8 cellular contexts compared by ENCODE assay signal in the genomic region with DNA sequence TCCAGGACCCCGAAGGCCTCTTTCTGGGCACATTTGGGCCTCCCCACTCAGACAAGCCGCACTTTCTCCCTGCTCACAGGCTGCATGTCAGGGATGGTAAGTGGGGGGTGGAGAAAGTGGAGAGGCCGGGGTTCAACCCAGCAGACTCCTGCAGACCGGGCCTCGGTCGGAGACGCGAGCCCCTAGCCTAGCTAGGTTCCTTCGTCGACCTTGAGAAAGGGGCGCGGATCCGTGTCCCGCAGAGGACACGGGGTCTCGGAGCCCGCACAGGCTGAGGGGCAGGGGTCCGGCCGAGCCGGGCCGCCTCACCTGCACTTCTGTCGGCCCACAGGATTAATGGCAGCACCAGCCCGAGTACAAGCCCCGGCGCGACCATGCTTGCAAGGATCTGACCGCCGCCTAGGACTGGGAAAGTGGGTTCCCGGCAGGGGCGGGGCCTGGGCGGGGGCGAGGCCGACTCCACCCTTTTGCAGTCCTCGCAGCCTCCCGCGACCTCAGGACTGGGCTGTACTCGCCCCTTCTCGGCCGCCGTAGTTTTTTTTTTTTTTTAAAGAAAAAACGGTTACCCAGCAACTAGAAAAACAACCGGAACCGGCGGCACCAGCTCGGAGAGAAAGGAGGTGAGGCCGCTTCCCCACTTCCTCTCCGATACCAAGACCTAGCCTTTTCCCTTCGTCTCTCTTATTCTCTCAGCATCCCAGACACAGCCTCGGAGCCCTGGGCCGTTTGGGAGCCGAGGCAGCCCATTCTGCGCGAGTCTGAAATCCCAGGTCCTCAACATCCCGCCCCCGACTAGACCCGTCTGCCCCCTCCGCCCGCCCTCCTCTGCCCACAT. TPM values are rescaled to one million over a fixed set of nuclear protein-coding genes. Genes with fewer than 3 reads are reported as not detected.
DNase-seq lines count a peak whose midpoint lies in the region; ATAC-seq and TF ChIP-seq lines count a peak whose summit lies in the region.

A gene with protein sequence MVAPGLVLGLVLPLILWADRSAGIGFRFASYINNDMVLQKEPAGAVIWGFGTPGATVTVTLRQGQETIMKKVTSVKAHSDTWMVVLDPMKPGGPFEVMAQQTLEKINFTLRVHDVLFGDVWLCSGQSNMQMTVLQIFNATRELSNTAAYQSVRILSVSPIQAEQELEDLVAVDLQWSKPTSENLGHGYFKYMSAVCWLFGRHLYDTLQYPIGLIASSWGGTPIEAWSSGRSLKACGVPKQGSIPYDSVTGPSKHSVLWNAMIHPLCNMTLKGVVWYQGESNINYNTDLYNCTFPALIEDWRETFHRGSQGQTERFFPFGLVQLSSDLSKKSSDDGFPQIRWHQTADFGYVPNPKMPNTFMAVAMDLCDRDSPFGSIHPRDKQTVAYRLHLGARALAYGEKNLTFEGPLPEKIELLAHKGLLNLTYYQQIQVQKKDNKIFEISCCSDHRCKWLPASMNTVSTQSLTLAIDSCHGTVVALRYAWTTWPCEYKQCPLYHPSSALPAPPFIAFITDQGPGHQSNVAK (minus strand): TSS at position 407 of the 835 bp plus-strand sequence. CDS start 31 bp downstream, at position 376.
A gene (plus strand): TSS at position 572 of the 835 bp plus-strand sequence. CDS start 1,361 bp downstream, outside the sequence.

- no peak within 1 kb of the TSS for H2AK5ac ChIP-seq in mesenchymal stem cell (ENCODE audit: low read length, severe bottlenecking)

- TF ChIP-seq CTCF in endodermal cell (conservative IDR thresholded peaks at IDR 0.05): no peak

- H3K9me3 ChIP-seq in NT2/D1 (ENCODE audit: insufficient read depth, low read length): no peaks in the 10 kb centered on the region
- no peaks in the 10 kb centered on the region for H3K9me3 ChIP-seq in endodermal cell (ENCODE audit: control insufficient read depth, low read length)
- no peaks in the 10 kb centered on the region for H3K9me3 ChIP-seq in mesenchymal stem cell (ENCODE audit: control insufficient read depth, low read length)

- peak; percentile 89 for ATAC-seq in GM19463 (IDR thresholded peaks at IDR 0.05; ENCODE audit: unreplicated experiment)

- no peak within 1 kb of the TSS for H2BK12ac ChIP-seq in mesenchymal stem cell (ENCODE audit: low read length in 2 of 2)

- no peak within 1 kb of the TSS for H3K23ac ChIP-seq in mesenchymal stem cell (ENCODE audit: low read length in 2 of 2)

- 0 to 1% methylated on average over 36 to 58 of the region's 58 CpGs for WGBS in endodermal cell (ENCODE audit: insufficient coverage in 1 of 2, insufficient read length in 1 of 2), 2 experiments
- under 1% methylated on average over 55 of the region's 58 CpGs for WGBS in mesenchymal stem cell

- peaks cover 2% of the 10 kb centered on the region for H3K79me1 ChIP-seq in mesenchymal stem cell (replicated peaks; ENCODE audit: low read length, poor library complexity, severe bottlenecking)

- H3K4me1 Mint-ChIP-seq in endodermal cell: peaks cover 10% of the 10 kb centered on the region

- H3K14ac ChIP-seq in mesenchymal stem cell (ENCODE audit: low read length in 2 of 2): peak within 1 kb of the TSS in 1 of 2 experiments; percentile 66

- H3K9me3 Mint-ChIP-seq in endodermal cell: no peaks in the 10 kb centered on the region

- H3K9ac ChIP-seq in NT2/D1 (ENCODE audit: insufficient read length, low read depth) (peak within 1 kb of the TSS; percentile 85), endodermal cell (ENCODE audit: extremely low read depth, low read length, poor library complexity, severe bottlenecking) (peak within 1 kb of the TSS; percentile 69), mesenchymal stem cell (ENCODE audit: low read length) (peak within 1 kb of the TSS; percentile 97)

- no peaks in the 10 kb centered on the region for H3K36me3 Mint-ChIP-seq in endodermal cell (ENCODE audit: low read depth)

- peak within 1 kb of the TSS; percentile 89 for H2AFZ ChIP-seq in mesenchymal stem cell (ENCODE audit: low read depth, low read length)

- H3K27ac ChIP-seq in endodermal cell (ENCODE audit: low read depth, low read length) (peak within 1 kb of the TSS; percentile 82), mesenchymal stem cell (ENCODE audit: low read length, poor library complexity, severe bottlenecking) (peak within 1 kb of the TSS; percentile 56)

- H3K4me2 ChIP-seq in mesenchymal stem cell (ENCODE audit: low read length, poor library complexity, severe bottlenecking): peak within 1 kb of the TSS; percentile 69

- H3K4me1 ChIP-seq in NT2/D1 (ENCODE audit: insufficient read depth, insufficient read length) (no peaks in the 10 kb centered on the region), endodermal cell (ENCODE audit: control insufficient read depth, insufficient read depth, low read length) (peaks cover 4% of the 10 kb centered on the region), mesenchymal stem cell (ENCODE audit: control insufficient read depth, insufficient read depth, low read depth, low read length) (peaks cover 4% of the 10 kb centered on the region)

- peak within 1 kb of the TSS; percentile 93 for H3K27ac Mint-ChIP-seq in endodermal cell

- H3K27me3 ChIP-seq in NT2/D1 (ENCODE audit: insufficient read depth, insufficient read length): peaks cover 10% of the 10 kb centered on the region
- H3K27me3 ChIP-seq in endodermal cell (ENCODE audit: control insufficient read depth, insufficient read depth, low read length, poor library complexity, severe bottlenecking): peaks cover 28% of the 10 kb centered on the region
- H3K27me3 ChIP-seq in mesenchymal stem cell (ENCODE audit: control insufficient read depth in 1 of 2, insufficient read depth in 1 of 2, low read length in 2 of 2): peaks cover 0 to 5% of the 10 kb centered on the region in 2 experiments

- peak within 1 kb of the TSS; percentile 60 for H2BK15ac ChIP-seq in mesenchymal stem cell (ENCODE audit: low read depth, poor library complexity, severe bottlenecking)

- H4K91ac ChIP-seq in mesenchymal stem cell (ENCODE audit: low read length): peak within 1 kb of the TSS; percentile 16

- no peak within 1 kb of the TSS for H2BK120ac ChIP-seq in mesenchymal stem cell (ENCODE audit: low read depth, low read length)

- H2BK5ac ChIP-seq in mesenchymal stem cell (ENCODE audit: low read depth, low read length, poor library complexity, severe bottlenecking): no peak within 1 kb of the TSS

- peak; percentile 95 for DNase-seq in CMK (ENCODE audit: low read depth)
- DNase-seq in HPDE6-E6E7 (ENCODE audit: extremely low spot score): peak; percentile 92
- peak; percentile 91 for DNase-seq in NT2/D1 (ENCODE audit: low read depth, low spot score)
- DNase-seq in activated CD8-positive, alpha-beta memory T cell treated with anti-CD3 and anti-CD28 coated beads, Interleukin-2, amount 50 U/mL, for 24 hours (ENCODE audit: extremely low read depth): peak; percentile 65
- peak; percentile 98 for DNase-seq in endodermal cell
- DNase-seq in mesenchymal stem cell: peak; percentile 98
- DNase-seq in stimulated activated CD8-positive, alpha-beta memory T cell treated with anti-CD3 and anti-CD28 coated beads, Interleukin-12 subunit alpha, Interleukin-12 subunit beta, amount 100 ng/mL, for 24 hours (ENCODE audit: extremely low read depth): peak; percentile 70

- H3K4me3 ChIP-seq in NT2/D1 (ENCODE audit: insufficient read length, low read depth): peak within 1 kb of the TSS; percentile 77
- peak within 1 kb of the TSS; percentile 89 for H3K4me3 ChIP-seq in endodermal cell (ENCODE audit: low read length)
- peak within 1 kb of the TSS; percentile 71 to 89 for H3K4me3 ChIP-seq in mesenchymal stem cell (ENCODE audit: insufficient read depth in 1 of 2, low read depth in 1 of 2, low read length in 2 of 2)

- H3K4ac ChIP-seq in mesenchymal stem cell (ENCODE audit: low read depth in 1 of 2, low read length in 2 of 2): peak within 1 kb of the TSS in 1 of 2 experiments; percentile 8

- H4K8ac ChIP-seq in mesenchymal stem cell (ENCODE audit: low read length): peak within 1 kb of the TSS; percentile 67

- H3K18ac ChIP-seq in mesenchymal stem cell (ENCODE audit: low read depth in 1 of 2, low read length in 2 of 2): peak within 1 kb of the TSS; percentile 44 to 82

- H3K27me3 Mint-ChIP-seq in endodermal cell (ENCODE audit: insufficient read depth): peaks cover 22% of the 10 kb centered on the region

- H3K36me3 ChIP-seq in NT2/D1 (ENCODE audit: insufficient read depth, insufficient read length, low read length) (no peaks in the 10 kb centered on the region), endodermal cell (ENCODE audit: control insufficient read depth, insufficient read depth, low read length) (no peaks in the 10 kb centered on the region), mesenchymal stem cell (ENCODE audit: control insufficient read depth in 1 of 2, insufficient read depth in 2 of 2, low read depth in 1 of 2, low read length in 2 of 2) (peaks cover 0 to 2% of the 10 kb centered on the region in 2 experiments)

- H3K4me3 Mint-ChIP-seq in endodermal cell: peak within 1 kb of the TSS; percentile 87

RNA-seq across cellular contexts. Expression of the first gene that starts in this region (rescaled TPM):
- 1 to 10 TPM; 4.4 to 7.4 TPM for total RNA-seq in endodermal cell
- polyA plus RNA-seq in endodermal cell (2013, experiment 1 of 2): 8.0 TPM
- polyA plus RNA-seq in endodermal cell (2013, experiment 2 of 2): 8.6 TPM
- polyA plus RNA-seq in mesenchymal stem cell (2013, experiment 1 of 2): 18.4 TPM
- polyA plus RNA-seq in mesenchymal stem cell (2013, experiment 2 of 2): 18.5 TPM

RNA-seq across cellular contexts. Expression of the second gene that starts in this region (rescaled TPM):
- total RNA-seq in endodermal cell: 10 to 100 TPM; 19.6 to 21.8 TPM
- polyA plus RNA-seq in endodermal cell (2013, experiment 1 of 2): 38.0 TPM
- polyA plus RNA-seq in endodermal cell (2013, experiment 2 of 2): 46.4 TPM
- 14.5 TPM for polyA plus RNA-seq in mesenchymal stem cell (2013, experiment 1 of 2)
- polyA plus RNA-seq in mesenchymal stem cell (2013, experiment 2 of 2): 13.2 TPM

Comparison
In these comparisons a context has a peak if more than half of its experiments do, and no peak if none do; other contexts are left out.
1. Peak in every context shown above with its lines: DNase-seq, ATAC-seq, H3K4me3 ChIP-seq and H3K27ac ChIP-seq.